Comparison of ENCODE assay signal across 31 cellular contexts in genomic region chr2:73009177-73009839, GRCh38.
"Had no signal": no experiment of that assay in that cellular context is flagged by ENCODE, and none has a peak within 500 bp of the region (broad histone marks: within the 10 kb centered on the region; RNA-seq: fewer than 3 reads in every experiment).

No MANE protein-coding gene starts in this region.

- H3K27me3 Mint-ChIP-seq: activated naive CD8-positive, alpha-beta T cell treated with anti-CD3 and anti-CD28 coated beads for 36 hours; activated T-cell treated with anti-CD3 and anti-CD28 coated beads, Interleukin-2, amount 50 U/mL, for 24 hours; brain; naive B cell; stimulated activated naive CD8-positive, alpha-beta T cell treated with anti-CD3 and anti-CD28 coated beads, Interleukin-15, amount 100 ng/mL, for 72 hours had no signal

- H3K4me3 Mint-ChIP-seq: activated naive CD4-positive, alpha-beta T cell treated with anti-CD3 and anti-CD28 coated beads for 36 hours; activated naive CD8-positive, alpha-beta T cell treated with anti-CD3 and anti-CD28 coated beads for 36 hours; activated T-cell treated with anti-CD3 and anti-CD28 coated beads, Interleukin-2, amount 50 U/mL, for 24 hours; naive B cell; nephron progenitor cell; stimulated activated effector memory CD8-positive, alpha-beta T cell treated with anti-CD3 and anti-CD28 coated beads, Interleukin-12 subunit alpha, Interleukin-12 subunit beta, amount 100 ng/mL, for 72 hours; stimulated activated naive CD8-positive, alpha-beta T cell treated with anti-CD3 and anti-CD28 coated beads, Interleukin-15, amount 100 ng/mL, for 72 hours; T-helper 1 cell treated with Interleukin-12 subunit alpha and Interleukin-12 subunit beta and Interleukin-4 antibody, amounts not matched to agents 30 μg/mL and 1 μg/mL, for 36 hours had no signal

- H3K27ac ChIP-seq: adrenal gland, ascending aorta, cardiac muscle cell, esophagus muscularis mucosa, foreskin keratinocyte, heart left ventricle, left ventricle myocardium inferior, neutrophil, ovary, prostate gland, sigmoid colon, transverse colon, VCaP had no signal

- H3K9me3 ChIP-seq: adrenal gland, ascending aorta, esophagus muscularis mucosa, neutrophil, ovary, prostate gland, sigmoid colon, transverse colon had no signal

- H3K27ac Mint-ChIP-seq: activated naive CD4-positive, alpha-beta T cell treated with anti-CD3 and anti-CD28 coated beads for 36 hours; activated naive CD8-positive, alpha-beta T cell treated with anti-CD3 and anti-CD28 coated beads for 36 hours; activated T-cell treated with anti-CD3 and anti-CD28 coated beads, Interleukin-2, amount 50 U/mL, for 24 hours; naive B cell; nephron progenitor cell; stimulated activated effector memory CD8-positive, alpha-beta T cell treated with anti-CD3 and anti-CD28 coated beads, Interleukin-12 subunit alpha, Interleukin-12 subunit beta, amount 100 ng/mL, for 72 hours; T-helper 1 cell treated with Interleukin-12 subunit alpha and Interleukin-12 subunit beta and Interleukin-4 antibody, amounts not matched to agents 30 μg/mL and 1 μg/mL, for 36 hours had no signal

- H3K9me3 Mint-ChIP-seq: activated naive CD4-positive, alpha-beta T cell treated with anti-CD3 and anti-CD28 coated beads for 36 hours; activated naive CD8-positive, alpha-beta T cell treated with anti-CD3 and anti-CD28 coated beads for 36 hours; activated T-cell treated with anti-CD3 and anti-CD28 coated beads, Interleukin-2, amount 50 U/mL, for 24 hours; brain; nephron progenitor cell; stimulated activated effector memory CD8-positive, alpha-beta T cell treated with anti-CD3 and anti-CD28 coated beads, Interleukin-12 subunit alpha, Interleukin-12 subunit beta, amount 100 ng/mL, for 72 hours; stimulated activated naive CD8-positive, alpha-beta T cell treated with anti-CD3 and anti-CD28 coated beads, Interleukin-15, amount 100 ng/mL, for 72 hours; T-helper 1 cell treated with Interleukin-12 subunit alpha and Interleukin-12 subunit beta and Interleukin-4 antibody, amounts not matched to agents 30 μg/mL and 1 μg/mL, for 36 hours had no signal

- H3K36me3 ChIP-seq: ascending aorta, cardiac muscle cell, ovary, prostate gland, transverse colon had no signal

- DNase-seq: activated CD4-positive, alpha-beta T cell treated with anti-CD3 and anti-CD28 coated beads for 4 hours; activated CD4-positive, alpha-beta T cell treated with anti-CD3 and anti-CD28 coated beads, Interleukin-2, amount 50 U/mL, for 4 hours; activated naive CD4-positive, alpha-beta T cell treated with anti-CD3 and anti-CD28 coated beads for 36 hours; activated naive CD8-positive, alpha-beta T cell treated with anti-CD3 and anti-CD28 coated beads for 36 hours; activated T-cell treated with anti-CD3 and anti-CD28 coated beads, Interleukin-2, amount 50 U/mL, for 24 hours; foreskin keratinocyte; left ventricle myocardium inferior; mesendoderm; naive B cell; nephron progenitor cell; ovary; retina; sigmoid colon; small intestine; stimulated activated CD4-positive, alpha-beta T cell treated with anti-CD3 and anti-CD28 coated beads, Interleukin-4, amount 100 ng/mL, for 24 hours; stimulated activated naive CD8-positive, alpha-beta T cell treated with anti-CD3 and anti-CD28 coated beads, Interleukin-15, amount 100 ng/mL, for 72 hours; SW 1271; T-helper 9 cell; transverse colon had no signal

- H3K4me1 Mint-ChIP-seq: activated naive CD8-positive, alpha-beta T cell treated with anti-CD3 and anti-CD28 coated beads for 36 hours; brain; naive B cell; stimulated activated effector memory CD8-positive, alpha-beta T cell treated with anti-CD3 and anti-CD28 coated beads, Interleukin-12 subunit alpha, Interleukin-12 subunit beta, amount 100 ng/mL, for 72 hours; stimulated activated naive CD8-positive, alpha-beta T cell treated with anti-CD3 and anti-CD28 coated beads, Interleukin-15, amount 100 ng/mL, for 72 hours had no signal

- H3K36me3 Mint-ChIP-seq: activated naive CD8-positive, alpha-beta T cell treated with anti-CD3 and anti-CD28 coated beads for 36 hours; brain; stimulated activated effector memory CD8-positive, alpha-beta T cell treated with anti-CD3 and anti-CD28 coated beads, Interleukin-12 subunit alpha, Interleukin-12 subunit beta, amount 100 ng/mL, for 72 hours had no signal

- H3K4me1 ChIP-seq: adrenal gland, esophagus muscularis mucosa, foreskin keratinocyte, left ventricle myocardium inferior, prostate gland, sigmoid colon, transverse colon had no signal

- H3K4me3 ChIP-seq: adrenal gland, ascending aorta, cardiac muscle cell, esophagus muscularis mucosa, heart left ventricle, left ventricle myocardium inferior, lung, ovary, prostate gland, sigmoid colon, transverse colon had no signal

- H3K27me3 ChIP-seq: adrenal gland, ascending aorta, cardiac muscle cell, esophagus muscularis mucosa, foreskin keratinocyte, heart left ventricle, neutrophil, ovary, sigmoid colon, transverse colon had no signal

- ATAC-seq: foreskin keratinocyte; heart left ventricle; stimulated activated effector memory CD8-positive, alpha-beta T cell treated with anti-CD3 and anti-CD28 coated beads, Interleukin-12 subunit alpha, Interleukin-12 subunit beta, amount 100 ng/mL, for 72 hours; stimulated activated naive CD8-positive, alpha-beta T cell treated with anti-CD3 and anti-CD28 coated beads, Interleukin-15, amount 100 ng/mL, for 72 hours had no signal
